In the genomic region with DNA sequence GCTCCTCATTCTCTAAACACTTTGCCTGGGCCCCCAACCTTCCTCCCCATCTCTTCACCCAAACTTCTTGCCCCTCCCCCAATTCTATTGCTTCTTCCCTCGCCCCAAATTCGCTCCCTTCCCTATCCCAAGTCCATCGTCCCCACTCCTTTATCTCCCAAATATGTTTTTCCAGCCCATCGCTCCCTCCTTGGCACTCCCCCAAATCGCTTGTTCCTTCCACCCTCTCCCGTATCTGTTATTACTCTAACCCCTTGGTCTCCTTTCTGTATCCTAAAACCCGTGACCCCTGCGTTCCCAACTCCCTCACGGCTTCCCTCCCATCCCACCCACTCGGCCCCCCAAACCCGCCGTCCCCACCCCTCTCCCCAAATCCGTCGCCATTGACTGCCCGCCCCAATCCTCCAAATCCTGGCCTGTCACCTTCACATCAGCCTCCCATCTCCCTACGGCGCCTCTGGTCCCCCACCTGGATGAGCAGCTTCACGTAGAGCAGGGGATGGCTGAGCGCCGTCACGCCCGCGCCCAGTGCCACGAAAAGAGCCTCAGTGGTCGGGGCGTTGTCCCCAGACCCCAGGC, we compare ENCODE assay signal across 1 cellular context.
TF ChIP-seq lines count a peak whose summit lies in the region.

No MANE protein-coding gene starts in this region.

TF ChIP-seq in GM23338, 12 proteins besides CTCF, POLR2A, EP300 and RAD21 (continued from another document):
- TF ChIP-seq, protein P1, sequence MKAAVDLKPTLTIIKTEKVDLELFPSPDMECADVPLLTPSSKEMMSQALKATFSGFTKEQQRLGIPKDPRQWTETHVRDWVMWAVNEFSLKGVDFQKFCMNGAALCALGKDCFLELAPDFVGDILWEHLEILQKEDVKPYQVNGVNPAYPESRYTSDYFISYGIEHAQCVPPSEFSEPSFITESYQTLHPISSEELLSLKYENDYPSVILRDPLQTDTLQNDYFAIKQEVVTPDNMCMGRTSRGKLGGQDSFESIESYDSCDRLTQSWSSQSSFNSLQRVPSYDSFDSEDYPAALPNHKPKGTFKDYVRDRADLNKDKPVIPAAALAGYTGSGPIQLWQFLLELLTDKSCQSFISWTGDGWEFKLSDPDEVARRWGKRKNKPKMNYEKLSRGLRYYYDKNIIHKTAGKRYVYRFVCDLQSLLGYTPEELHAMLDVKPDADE (IDR thresholded peaks at IDR 0.05) = no peak
- TF ChIP-seq EZH2phosphoT487 (IDR thresholded peaks at IDR 0.05; ENCODE audit: unreplicated experiment) (no peak), CREB1 (CRISPR knock-in tag; IDR thresholded peaks at IDR 0.05; ENCODE audit: low read depth) (no peak), ZNF331 (CRISPR knock-in tag; IDR thresholded peaks at IDR 0.05; ENCODE audit: low read depth) (no peak), STAT1 (IDR thresholded peaks at IDR 0.05; ENCODE audit: unreplicated experiment) (no peak), NANOG (IDR thresholded peaks at IDR 0.05; ENCODE audit: borderline replicate concordance) (no peak), ZNF114 (CRISPR knock-in tag; IDR thresholded peaks at IDR 0.05) (no peak)
- TF ChIP-seq, protein P2, sequence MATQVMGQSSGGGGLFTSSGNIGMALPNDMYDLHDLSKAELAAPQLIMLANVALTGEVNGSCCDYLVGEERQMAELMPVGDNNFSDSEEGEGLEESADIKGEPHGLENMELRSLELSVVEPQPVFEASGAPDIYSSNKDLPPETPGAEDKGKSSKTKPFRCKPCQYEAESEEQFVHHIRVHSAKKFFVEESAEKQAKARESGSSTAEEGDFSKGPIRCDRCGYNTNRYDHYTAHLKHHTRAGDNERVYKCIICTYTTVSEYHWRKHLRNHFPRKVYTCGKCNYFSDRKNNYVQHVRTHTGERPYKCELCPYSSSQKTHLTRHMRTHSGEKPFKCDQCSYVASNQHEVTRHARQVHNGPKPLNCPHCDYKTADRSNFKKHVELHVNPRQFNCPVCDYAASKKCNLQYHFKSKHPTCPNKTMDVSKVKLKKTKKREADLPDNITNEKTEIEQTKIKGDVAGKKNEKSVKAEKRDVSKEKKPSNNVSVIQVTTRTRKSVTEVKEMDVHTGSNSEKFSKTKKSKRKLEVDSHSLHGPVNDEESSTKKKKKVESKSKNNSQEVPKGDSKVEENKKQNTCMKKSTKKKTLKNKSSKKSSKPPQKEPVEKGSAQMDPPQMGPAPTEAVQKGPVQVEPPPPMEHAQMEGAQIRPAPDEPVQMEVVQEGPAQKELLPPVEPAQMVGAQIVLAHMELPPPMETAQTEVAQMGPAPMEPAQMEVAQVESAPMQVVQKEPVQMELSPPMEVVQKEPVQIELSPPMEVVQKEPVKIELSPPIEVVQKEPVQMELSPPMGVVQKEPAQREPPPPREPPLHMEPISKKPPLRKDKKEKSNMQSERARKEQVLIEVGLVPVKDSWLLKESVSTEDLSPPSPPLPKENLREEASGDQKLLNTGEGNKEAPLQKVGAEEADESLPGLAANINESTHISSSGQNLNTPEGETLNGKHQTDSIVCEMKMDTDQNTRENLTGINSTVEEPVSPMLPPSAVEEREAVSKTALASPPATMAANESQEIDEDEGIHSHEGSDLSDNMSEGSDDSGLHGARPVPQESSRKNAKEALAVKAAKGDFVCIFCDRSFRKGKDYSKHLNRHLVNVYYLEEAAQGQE (IDR thresholded peaks at IDR 0.05; ENCODE audit: unreplicated experiment) = no peak
